In the genomic region with DNA sequence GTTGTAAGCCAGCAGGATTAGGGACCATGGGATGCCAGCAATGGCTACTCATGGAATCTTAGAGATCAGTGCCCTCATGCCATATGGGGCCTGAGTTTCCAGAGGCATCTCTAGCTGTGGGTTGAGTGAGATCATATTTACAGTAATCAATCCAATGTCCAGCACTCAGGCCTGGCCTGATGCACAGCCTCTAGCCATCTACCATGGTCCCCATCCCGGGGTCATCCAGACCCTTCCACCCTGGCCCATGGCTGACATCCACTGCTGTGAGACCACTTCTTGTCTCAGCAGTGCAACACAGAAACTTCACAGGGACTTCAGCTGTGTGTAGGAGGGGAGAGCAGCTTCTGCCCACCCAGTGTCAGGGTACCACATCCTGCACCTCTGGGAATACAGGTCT, we compare ENCODE assay signal across 27 cellular contexts. TPM values are rescaled to one million over a fixed set of nuclear protein-coding genes. Genes with fewer than 3 reads are reported as not detected.
A peak's percentile ranks its signal among the peaks of the same experiment; 100 is the strongest.
DNase-seq lines count a peak whose midpoint lies in the region; ATAC-seq, FAIRE-seq and TF ChIP-seq lines count a peak whose summit lies in the region.
"Had no signal": no experiment of that assay in that cellular context is flagged by ENCODE, and none has a peak within 500 bp of the region (broad histone marks: within the 10 kb centered on the region; RNA-seq: fewer than 3 reads in every experiment).

No MANE protein-coding gene starts in this region.

- H2BK20ac ChIP-seq in H1 (ENCODE audit: low read length) = no peak overlapping the region

- no peak overlapping the region for H3K4me2 ChIP-seq in H1 (ENCODE audit: insufficient read depth in 1 of 2, low read depth in 2 of 2, low read length in 2 of 2)
- H3K4me2 ChIP-seq: A549; BLaER1 treated with 17β-estradiol and CSF1 and Interleukin-3, amounts not matched to agents 10 nM and 100 nM had no signal

- H3K14ac ChIP-seq in H1 (ENCODE audit: insufficient read length) = no peak overlapping the region

- H3K4me1 Mint-ChIP-seq in stimulated activated effector memory CD8-positive, alpha-beta T cell treated with anti-CD3 and anti-CD28 coated beads, Interleukin-12 subunit alpha, Interleukin-12 subunit beta, amount 100 ng/mL, for 72 hours = no peaks in the 10 kb centered on the region
- H3K4me1 Mint-ChIP-seq: CD14-positive monocyte; CD8-positive, alpha-beta memory T cell had no signal

- no peak for TF ChIP-seq EP300 in H1 (IDR thresholded peaks at IDR 0.05; ENCODE audit: borderline replicate concordance in 1 of 2, low read depth in 2 of 2, low read length in 2 of 2)

- CTCF ChIA-PET in H1 (lab: Charles Lee; ENCODE audit: partially characterized antibody) = interaction anchor here (0.8 kb wide), 1 partner anchor 79 kb away, joined by 3 read pairs; no protein-coding TSS in a partner anchor

- peak; percentile 26 for ATAC-seq in stimulated activated effector memory CD8-positive, alpha-beta T cell treated with anti-CD3 and anti-CD28 coated beads, Interleukin-12 subunit alpha, Interleukin-12 subunit beta, amount 100 ng/mL, for 72 hours
- no peak for ATAC-seq in HG03457 (IDR thresholded peaks at IDR 0.05; ENCODE audit: unreplicated experiment)
- ATAC-seq: A549 had no signal

- no peaks in the 10 kb centered on the region for H3K79me2 ChIP-seq in H1 (ENCODE audit: control insufficient read depth in 1 of 2, insufficient read depth in 2 of 2, low read length in 2 of 2)

- H3K36me3 Mint-ChIP-seq in stimulated activated effector memory CD8-positive, alpha-beta T cell treated with anti-CD3 and anti-CD28 coated beads, Interleukin-12 subunit alpha, Interleukin-12 subunit beta, amount 100 ng/mL, for 72 hours = no peaks in the 10 kb centered on the region
- H3K36me3 Mint-ChIP-seq: CD14-positive monocyte; CD8-positive, alpha-beta memory T cell had no signal

- H3K4me1 ChIP-seq in H1 (replicated peaks in 1 of 4; ENCODE audit: control insufficient read depth in 3 of 4, insufficient read depth in 4 of 4, low read length in 3 of 4) = peaks cover 2 to 24% (median 14%) of the 10 kb centered on the region in 4 experiments; a peak in 6 of 7 replicates
- H3K4me1 ChIP-seq: A549, BE2C, HAP-1 had no signal

- TF ChIP-seq CTCF in H1 (IDR thresholded peaks at IDR 0.05; ENCODE audit: control extremely low read depth in 1 of 3, insufficient read depth in 1 of 3, low read depth in 1 of 3, low read length in 3 of 3) (no peak), GM20000 (IDR thresholded peaks at IDR 0.05; ENCODE audit: extremely low read depth, missing control alignments) (no peak)

- H3K4me3 Mint-ChIP-seq in stimulated activated effector memory CD8-positive, alpha-beta T cell treated with anti-CD3 and anti-CD28 coated beads, Interleukin-12 subunit alpha, Interleukin-12 subunit beta, amount 100 ng/mL, for 72 hours = no peak overlapping the region
- H3K4me3 Mint-ChIP-seq: CD14-positive monocyte; CD4-positive, alpha-beta T cell; CD8-positive, alpha-beta memory T cell; HFFc6 had no signal

- H3K36me3 ChIP-seq in H1 (ENCODE audit: control insufficient read depth in 2 of 4, insufficient read depth in 4 of 4, low read length in 3 of 4) (no peaks in the 10 kb centered on the region), MG63 (no peaks in the 10 kb centered on the region)
- H3K36me3 ChIP-seq: BE2C; BLaER1 treated with 17β-estradiol and CSF1 and Interleukin-3, amounts not matched to agents 10 nM and 100 nM; HAP-1 had no signal

- H3K23me2 ChIP-seq in H1 (ENCODE audit: low read depth, low read length) = no peaks in the 10 kb centered on the region

- H3K23ac ChIP-seq in H1 (ENCODE audit: insufficient read length) = no peak overlapping the region

- no peaks in the 10 kb centered on the region for H3K9me3 ChIP-seq in H1 (ENCODE audit: insufficient read depth in 2 of 2, low read depth in 1 of 2, low read length in 1 of 2)
- no peaks in the 10 kb centered on the region for H3K9me3 ChIP-seq in MG63
- H3K9me3 ChIP-seq: A549; BE2C; BLaER1 treated with 17β-estradiol and CSF1 and Interleukin-3, amounts not matched to agents 10 nM and 100 nM; HAP-1 had no signal

- WGBS in H1 (ENCODE audit: extremely low coverage in 1 of 2, insufficient coverage in 1 of 2, insufficient read length in 1 of 2, insufficient replicate concordance in 2 of 2, low coverage in 1 of 2, low lambda C conversion rate in 2 of 2, missing lambda C conversion rate in 1 of 2), 2 experiments = 100% methylated on average over 1 of the region's 1 CpG; no CpG with 5 or more reads in 1 of the 2 experiments

- no peaks in the 10 kb centered on the region for H3K9me3 Mint-ChIP-seq in stimulated activated effector memory CD8-positive, alpha-beta T cell treated with anti-CD3 and anti-CD28 coated beads, Interleukin-12 subunit alpha, Interleukin-12 subunit beta, amount 100 ng/mL, for 72 hours
- H3K9me3 Mint-ChIP-seq: HFFc6 had no signal

- TF ChIP-seq POLR2A in H54 (IDR thresholded peaks at IDR 0.05; ENCODE audit: low read depth, low read length) (no peak), H1 (IDR thresholded peaks at IDR 0.05; ENCODE audit: control extremely low read depth in 1 of 2, low read depth in 2 of 2, low read length in 2 of 2) (no peak)

- H4K20me1 ChIP-seq in H1 (replicated peaks in 1 of 2; ENCODE audit: control insufficient read depth in 1 of 2, insufficient read depth in 2 of 2, low read length in 2 of 2) = no peaks in the 10 kb centered on the region
- H4K20me1 ChIP-seq: BLaER1 treated with 17β-estradiol and CSF1 and Interleukin-3, amounts not matched to agents 10 nM and 100 nM had no signal

- no peak overlapping the region for H2BK5ac ChIP-seq in H1 (ENCODE audit: low read depth, low read length)

- TF ChIP-seq RAD21 in H1 (IDR thresholded peaks at IDR 0.05 in 1 of 2, conservative IDR thresholded peaks at IDR 0.05 in 1 of 2; ENCODE audit: low read depth in 2 of 2, low read length in 2 of 2) = no peak

- no peak overlapping the region for H2AK5ac ChIP-seq in H1 (ENCODE audit: low read depth, low read length)

- no peak overlapping the region for H3K4me3 ChIP-seq in H1 (ENCODE audit: extremely low read depth in 1 of 4, insufficient read depth in 2 of 4, low read depth in 3 of 4, low read length in 4 of 4)
- H3K4me3 ChIP-seq in MG63 = no peak overlapping the region
- H3K4me3 ChIP-seq: A549; BLaER1 treated with 17β-estradiol and CSF1 and Interleukin-3, amounts not matched to agents 10 nM and 100 nM; HAP-1 had no signal

- DNase-seq in activated CD8-positive, alpha-beta memory T cell treated with anti-CD3 and anti-CD28 coated beads, Interleukin-2, amount 50 U/mL, for 48 hours = peak; percentile 18
- no peak for DNase-seq in activated CD8-positive, alpha-beta memory T cell treated with anti-CD3 and anti-CD28 coated beads, Interleukin-2, amount 50 U/mL, for 4 hours
- DNase-seq in H54 (ENCODE audit: insufficient read length, low spot score) (peak; percentile 4), H1 (ENCODE audit: low read depth in 1 of 2, low spot score in 2 of 2) (no peak), GM20000 (ENCODE audit: low spot score) (no peak), MG63 (no peak)
- no peak for DNase-seq in stimulated activated effector memory CD8-positive, alpha-beta T cell treated with anti-CD3 and anti-CD28 coated beads, Interleukin-12 subunit alpha, Interleukin-12 subunit beta, amount 100 ng/mL, for 72 hours (ENCODE audit: low spot score in 2 of 2)
- DNase-seq: 8988T; ACHN; AML-193; BE2C; CD4-positive, alpha-beta T cell; CD8-positive, alpha-beta memory T cell; DMS 273 treated with DMSO at 0.1 percent for 48 hours; DMS79; EL; GDM1; GOT3; HFFc6 had no signal

- no peaks in the 10 kb centered on the region for H3K79me1 ChIP-seq in H1 (ENCODE audit: low read depth, low read length)

- H3K18ac ChIP-seq in H1 (ENCODE audit: extremely low read depth, low read length) = no peak overlapping the region

- H4K8ac ChIP-seq in H1 (ENCODE audit: extremely low read depth, insufficient read depth, low read length) = peak overlapping the region; percentile 42

- H2BK12ac ChIP-seq in H1 (ENCODE audit: low read depth, low read length) = no peak overlapping the region

- H3K27me3 ChIP-seq in H1 (replicated peaks in 1 of 4; ENCODE audit: control insufficient read depth in 3 of 4, extremely low read depth in 1 of 4, insufficient read depth in 3 of 4, low read length in 3 of 4) (peaks cover 0 to 6% (median 4%) of the 10 kb centered on the region in 4 experiments; a peak in 5 of 7 replicates), MG63 (no peaks in the 10 kb centered on the region)
- H3K27me3 ChIP-seq: BE2C had no signal

- H4K5ac ChIP-seq in H1 (ENCODE audit: insufficient read length, low read depth, low read length) = no peak overlapping the region

- FAIRE-seq in H54 (lab: Jason Lieb, UNC) (no peak), H1 (lab: Jason Lieb, UNC) (no peak)
- FAIRE-seq: A549, D721Med, GM12891, GM19239 had no signal

- POLR2A ChIA-PET in H1 (lab: Charles Lee; ENCODE audit: partially characterized antibody) = interaction anchor here (0.7 kb wide), 1 partner anchor 22 kb away, joined by 3 read pairs; no protein-coding TSS in a partner anchor

- no peak overlapping the region for H3K4ac ChIP-seq in H1 (replicated peaks; ENCODE audit: insufficient read length, low read depth, low read length)

- no peak overlapping the region for H4K91ac ChIP-seq in H1 (replicated peaks; ENCODE audit: insufficient read length, low read length)

- H2BK120ac ChIP-seq in H1 (replicated peaks; ENCODE audit: low read depth, low read length) = no peak overlapping the region

- H2AFZ ChIP-seq in H1 (ENCODE audit: low read length) = no peak overlapping the region

- H2BK15ac ChIP-seq in H1 (ENCODE audit: low read length) = 0 out of 2 replicates have a peak overlapping the region, but pooled peaks have one; percentile 5

- H3K56ac ChIP-seq in H1 (replicated peaks; ENCODE audit: insufficient read length, low read depth, low read length) = no peak overlapping the region

- no peak overlapping the region for H3K27ac Mint-ChIP-seq in stimulated activated effector memory CD8-positive, alpha-beta T cell treated with anti-CD3 and anti-CD28 coated beads, Interleukin-12 subunit alpha, Interleukin-12 subunit beta, amount 100 ng/mL, for 72 hours
- H3K27ac Mint-ChIP-seq: CD4-positive, alpha-beta T cell; HFFc6 had no signal

- no peak overlapping the region for H3K27ac ChIP-seq in H1 (ENCODE audit: low read depth, low read length)
- H3K27ac ChIP-seq: A549; BLaER1 treated with 17β-estradiol and CSF1 and Interleukin-3, amounts not matched to agents 10 nM and 100 nM had no signal

- no peak overlapping the region for H3K9ac ChIP-seq in H1 (replicated peaks in 1 of 4; ENCODE audit: extremely low read depth in 1 of 4, low read depth in 3 of 4, low read length in 3 of 4)
- H3K9ac ChIP-seq: BLaER1 treated with 17β-estradiol and CSF1 and Interleukin-3, amounts not matched to agents 10 nM and 100 nM had no signal

RNA-seq across cellular contexts. Expression of gene ADCY1, which starts 6.5 kb away (rescaled TPM):
- total RNA-seq in H1 (2021; fragmentation: NEBNext Ultra II Directional; extraction: Animal tissue kit (Norgen Biotek cat#: 25700)) = 25.9 and 26.9 TPM in 2 replicates
- 7.9 and 11.8 TPM in 2 replicates for polyA plus RNA-seq in H1 (2011; rRNA removed)
- polyA plus RNA-seq in H1 (2011; cell fraction: cytosol; rRNA removed) = 10.0 TPM
- 19.8 TPM for polyA plus RNA-seq in H1 (2011; cell fraction: nucleus; rRNA removed)
- polyA plus RNA-seq in H1 (2012, experiment 1 of 2) = 10.6 to 12.4 TPM (median 11.8 TPM) in 4 replicates
- 5.5 TPM for polyA plus RNA-seq in H1 (2012, experiment 2 of 2)
- polyA plus RNA-seq in H1 (2013, experiment 1 of 2) = 13.8 TPM
- polyA plus RNA-seq in H1 (2013, experiment 2 of 2) = 13.3 TPM
- 40.6 and 43.2 TPM in 2 replicates for polyA minus RNA-seq in H1 (2011; rRNA and poly(A)+ RNA removed)
- 14.8 TPM for polyA minus RNA-seq in H1 (2011; cell fraction: cytosol; rRNA and poly(A)+ RNA removed)
- polyA minus RNA-seq in H1 (2011; cell fraction: nucleus; rRNA and poly(A)+ RNA removed) = 21.8 TPM
- 0.66 and 3.9 TPM in 2 replicates for total RNA-seq in MG63 (2014; rRNA removed; shearing (Covaris generic); ENCODE audit: low replicate concordance)
- polyA plus RNA-seq: CD8-positive, alpha-beta memory T cell had no signal

Comparison
In these comparisons a context has a peak if more than half of its experiments do, and no peak if none do; other contexts are left out.
1. DNase-seq: peak in activated CD8-positive, alpha-beta memory T cell treated with anti-CD3 and anti-CD28 coated beads, Interleukin-2, amount 50 U/mL, for 48 hours (single experiment) and H54 (single experiment); none in activated CD8-positive, alpha-beta memory T cell treated with anti-CD3 and anti-CD28 coated beads, Interleukin-2, amount 50 U/mL, for 4 hours (single experiment), H1 (0 of 2), stimulated activated effector memory CD8-positive, alpha-beta T cell treated with anti-CD3 and anti-CD28 coated beads, Interleukin-12 subunit alpha, Interleukin-12 subunit beta, amount 100 ng/mL, for 72 hours (0 of 2), GM20000 (single experiment) and MG63 (single experiment).